8 cellular contexts compared by ENCODE assay signal in genomic region chr1:30707412-30708360, GRCh38.
DNase-seq lines count a peak whose midpoint lies in the region; ATAC-seq, FAIRE-seq and TF ChIP-seq lines count a peak whose summit lies in the region.

No MANE protein-coding gene starts in this region.

- ATAC-seq in activated CD4-positive, CD25-positive, alpha-beta regulatory T cell treated with anti-CD3 and anti-CD28 coated beads, Interleukin-2, amount 50 U/mL, for 24 hours: peak; percentile 38 to 60
- no peak for ATAC-seq in HG03432 (IDR thresholded peaks at IDR 0.05; ENCODE audit: unreplicated experiment)

- peak; percentile 89 for TF ChIP-seq CTCF in AG04449 (IDR thresholded peaks at IDR 0.05; ENCODE audit: insufficient read depth, low read length, missing control alignments)

- POLR2A ChIA-PET in AG04449 (lab: Yijun Ruan, JAX): no interaction called here

- FAIRE-seq in GM18507 (lab: Jason Lieb, UNC): peak; percentile 83

- DNase-seq in AG04449 (ENCODE audit: low read depth, low spot score) (no peak), GM18507 (ENCODE audit: extremely low spot score, insufficient read length, low read depth) (peak; percentile 61), NCI-H2171 treated with DMSO at 0.1 percent for 48 hours (lab: John Stamatoyannopoulos, UW) (peak; percentile 84), cerebellar cortex (ENCODE audit: low spot score) (peak; percentile 77), kidney tubule cell (ENCODE audit: low spot score) (peak; percentile 67)
- DNase-seq in stimulated activated CD4-positive, alpha-beta T cell treated with anti-CD3 and anti-CD28 coated beads, Interleukin-4, amount 100 ng/mL, for 24 hours: peak; percentile 69

- H3K4me3 ChIP-seq in AG04449 (ENCODE audit: low read depth, low read length): no peak overlapping the region

- CTCF ChIA-PET in AG04449 (lab: Yijun Ruan, JAX): interaction anchor here (0.6 to 3.4 kb wide), 37 partner anchors 8 to 1826 kb away, joined by 3 to 26 read pairs (median 6); partner anchors contain the start of genes MECR, PTPRU and SRSF4
